ENCODE assay signal across 4 cellular contexts in genomic region chr13:44329041-44329440, GRCh38. TPM values are rescaled to one million over a fixed set of nuclear protein-coding genes. Genes with fewer than 3 reads are reported as not detected.
"Had no signal": no experiment of that assay in that cellular context is flagged by ENCODE, and none has a peak within 500 bp of the region (broad histone marks: within the 10 kb centered on the region; RNA-seq: fewer than 3 reads in every experiment).

No MANE protein-coding gene starts in this region.

RNA-seq across cellular contexts. Expression of gene SERP2, which starts 44.6 kb away (rescaled TPM):
- total RNA-seq: OCI-LY7, SJCRH30, SJSA1, SK-MEL-5 had no signal
